In genomic region chr15:90201944-90202375, GRCh38 we compare ENCODE assay signal across 8 cellular contexts. TPM values are rescaled to one million over a fixed set of nuclear protein-coding genes. Genes with fewer than 3 reads are reported as not detected.
DNase-seq lines count a peak whose midpoint lies in the region; ATAC-seq and TF ChIP-seq lines count a peak whose summit lies in the region.

No MANE protein-coding gene starts in this region.

- H3K4me3 ChIP-seq in heart left ventricle (peak overlapping the region; percentile 43 to 99 (median 86)), adipocyte (ENCODE audit: low read length) (peak overlapping the region; percentile 87), kidney epithelial cell (ENCODE audit: low read depth, low read length) (peak overlapping the region; percentile 92), thymus (ENCODE audit: low read length) (peak overlapping the region; percentile 91)

- intact Hi-C loops in heart left ventricle (cut with DNase I): no loop called here
- intact Hi-C loops in cardiac septum (cut with DNase I): no loop called here

- H3K27ac ChIP-seq in heart left ventricle: peak overlapping the region in 5 of 12 donors; percentile 75 to 87 (median 84)
- H3K27ac ChIP-seq in thymus (ENCODE audit: low read depth): no peak overlapping the region

- DNase-seq in heart left ventricle: no peak
- DNase-seq in cardiac septum (ENCODE audit: low spot score): no peak
- DNase-seq in adipocyte (ENCODE audit: low read depth): peak; percentile 27
- no peak for DNase-seq in kidney epithelial cell (ENCODE audit: low read depth)
- no peak for DNase-seq in NCI-H2029 (lab: John Stamatoyannopoulos, UW)
- no peak for DNase-seq in activated CD4-positive, alpha-beta T cell treated with anti-CD3 and anti-CD28 coated beads for 4 hours

- WGBS in heart left ventricle, 4 donors: 3 to 13% (median 10%) methylated on average over 15 to 25 of the region's 25 CpGs
- 28% methylated on average over 25 of the region's 25 CpGs for WGBS in thymus

- H3K4me1 ChIP-seq in heart left ventricle: peaks cover 3 to 55% (median 34%) of the 10 kb centered on the region in 12 donors
- H3K4me1 ChIP-seq in adipocyte (ENCODE audit: control insufficient read depth, insufficient read depth, low read length): peaks cover 23% of the 10 kb centered on the region
- peaks cover 15% of the 10 kb centered on the region for H3K4me1 ChIP-seq in thymus (ENCODE audit: control insufficient read depth, insufficient read depth, low read length)

- H3K36me3 ChIP-seq in heart left ventricle (peaks cover 0 to 4% (median 0%) of the 10 kb centered on the region in 9 donors), adipocyte (ENCODE audit: control insufficient read depth, insufficient read depth, low read length, severe bottlenecking) (peaks cover 5% of the 10 kb centered on the region), kidney epithelial cell (ENCODE audit: control insufficient read depth, insufficient read depth, low read length) (peaks cover 3% of the 10 kb centered on the region), thymus (ENCODE audit: control insufficient read depth, insufficient read depth) (peaks cover 16% of the 10 kb centered on the region)

- no peak for TF ChIP-seq POLR2A in heart left ventricle (IDR thresholded peaks at IDR 0.05)

- no peaks in the 10 kb centered on the region for H3K9me3 ChIP-seq in heart left ventricle
- H3K9me3 ChIP-seq in adipocyte (ENCODE audit: control insufficient read depth, low read length): no peaks in the 10 kb centered on the region
- no peaks in the 10 kb centered on the region for H3K9me3 ChIP-seq in thymus (ENCODE audit: control insufficient read depth)

- ATAC-seq in heart left ventricle (no peak), HG02884 (IDR thresholded peaks at IDR 0.05; ENCODE audit: unreplicated experiment) (no peak)

- TF ChIP-seq CTCF in heart left ventricle (IDR thresholded peaks at IDR 0.05) (no peak), kidney epithelial cell (IDR thresholded peaks at IDR 0.05; ENCODE audit: insufficient read depth, low read length, poor library complexity, severe bottlenecking) (no peak)

- peak overlapping the region; percentile 83 for H3K9ac ChIP-seq in adipocyte (ENCODE audit: low read length)

- H3K27me3 ChIP-seq in heart left ventricle (no peaks in the 10 kb centered on the region), adipocyte (replicated peaks; ENCODE audit: control insufficient read depth, insufficient read depth, low read length) (no peaks in the 10 kb centered on the region), kidney epithelial cell (ENCODE audit: control insufficient read depth, insufficient read depth, low read length) (no peaks in the 10 kb centered on the region), thymus (ENCODE audit: control insufficient read depth, insufficient read depth) (no peaks in the 10 kb centered on the region)

RNA-seq across cellular contexts. Expression of gene SEMA4B, which starts 0.8 kb away (rescaled TPM):
- 100 to 1,000 TPM in 1 of 9 donors, 10 to 100 TPM in 8; 14.8 to 105 (median 21.0) TPM for total RNA-seq in heart left ventricle
- 10 to 100 TPM; 13.8 to 36.3 TPM for polyA plus RNA-seq in heart left ventricle
- total RNA-seq in cardiac septum: 21.2 TPM
- total RNA-seq in kidney epithelial cell: 44.2 and 51.2 TPM in 2 replicates
- 32.8 TPM for polyA plus RNA-seq in thymus

RNA-seq across cellular contexts. Expression of gene CIB1, which starts 31.8 kb away (rescaled TPM):
- 100 to 1,000 TPM in 1 of 9 donors, 10 to 100 TPM in 8; 38.7 to 107 (median 80.8) TPM for total RNA-seq in heart left ventricle
- 100 to 1,000 TPM in 1 of 2 donors, 10 to 100 TPM in 1; 78.2 to 145 TPM for polyA plus RNA-seq in heart left ventricle
- 69.9 TPM for total RNA-seq in cardiac septum
- total RNA-seq in kidney epithelial cell: 33.6 and 38.1 TPM in 2 replicates
- 169 TPM for polyA plus RNA-seq in thymus

RNA-seq across cellular contexts. Expression of gene GDPGP1, which starts 32.0 kb away (rescaled TPM):
- total RNA-seq in heart left ventricle (10 to 100 TPM in 6 of 9 donors, 1 to 10 TPM in 3; 5.9 to 18.9 (median 13.6) TPM), cardiac septum (10.6 TPM), kidney epithelial cell (8.1 and 11.0 TPM in 2 replicates)
- polyA plus RNA-seq in heart left ventricle (1 to 10 TPM; 4.8 to 5.4 TPM), thymus (5.0 TPM)

RNA-seq across cellular contexts. Expression of gene TTLL13, which starts 47.4 kb away (rescaled TPM):
- total RNA-seq in heart left ventricle (under 1 TPM in 4 of 9 donors, not detected in 5; 0.13 to 0.35 (median 0.23) TPM), cardiac septum (0.16 TPM), kidney epithelial cell (0.41 TPM in 1 of 2 replicates, not detected in the other)
- polyA plus RNA-seq in heart left ventricle (under 1 TPM; 0.07 to 0.11 TPM), thymus (0.32 TPM)
